Comparison of ENCODE assay signal across 8 cellular contexts in genomic region chr19:48321622-48322591, GRCh38. TPM values are rescaled to one million over a fixed set of nuclear protein-coding genes. Genes with fewer than 3 reads are reported as not detected.
DNase-seq lines count a peak whose midpoint lies in the region; ATAC-seq and TF ChIP-seq lines count a peak whose summit lies in the region.

No MANE protein-coding gene starts in this region.

- ATAC-seq in GM21423 (IDR thresholded peaks at IDR 0.05; ENCODE audit: unreplicated experiment): peak; percentile 65
- ATAC-seq in activated CD8-positive, alpha-beta memory T cell treated with anti-CD3 and anti-CD28 coated beads, Interleukin-2, amount 10 ng/mL, durations not matched to agents 7 days and 5 days: peak; percentile 66

- peak; percentile 100 for DNase-seq in Calu3
- DNase-seq in HUDEP-2 (lab: John Stamatoyannopoulos, UW; ENCODE audit: unreplicated experiment in 76 of 76): peak in 75 of 76 experiments; percentile 84 to 100 (median 100)
- DNase-seq in NOMO-1 treated with DMSO at 0.1 percent for 48 hours (lab: John Stamatoyannopoulos, UW; ENCODE audit: unreplicated experiment): peak; percentile 97
- peak; percentile 99 for DNase-seq in activated CD8-positive, alpha-beta memory T cell treated with anti-CD3 and anti-CD28 coated beads, Interleukin-2, amount 10 ng/mL, durations not matched to agents 7 days and 5 days
- peak; percentile 99 for DNase-seq in stimulated activated CD8-positive, alpha-beta memory T cell treated with anti-CD3 and anti-CD28 coated beads, Interleukin-15, amount 100 ng/mL, for 1 hour (ENCODE audit: low read depth)

- peak overlapping the region; percentile 79 for H3K4me3 Mint-ChIP-seq in Calu3 (ENCODE audit: low read depth, unreplicated experiment)
- peak overlapping the region; percentile 84 for H3K4me3 Mint-ChIP-seq in activated CD8-positive, alpha-beta memory T cell treated with anti-CD3 and anti-CD28 coated beads, Interleukin-2, amount 10 ng/mL, durations not matched to agents 7 days and 5 days

- no peaks in the 10 kb centered on the region for H3K9me3 ChIP-seq in endocrine pancreas (ENCODE audit: control insufficient read depth, low read length)
- H3K9me3 ChIP-seq in mesodermal cell (ENCODE audit: control insufficient read depth, low read length): no peaks in the 10 kb centered on the region

- CTCF ChIA-PET in Calu3 (lab: Charles Lee): interaction anchor here (0.6 to 4.9 kb wide), 14 partner anchors 8 to 291 kb away, joined by 3 to 159 read pairs (median 4); partner anchors contain the start of gene KDELR1
- CTCF ChIA-PET in activated CD8-positive, alpha-beta memory T cell treated with anti-CD3 and anti-CD28 coated beads, Interleukin-2, amount 10 ng/mL, durations not matched to agents 7 days and 5 days (lab: Charles Lee): interaction anchor here (0.7 to 12.8 kb wide), 10 partner anchors 10 to 263 kb away, joined by 3 to 390 read pairs (median 6); partner anchors contain the start of genes KDELR1, SYNGR4 and TMEM143

- peak overlapping the region; percentile 90 for H3K9ac ChIP-seq in endocrine pancreas (ENCODE audit: control insufficient read depth, insufficient read depth, low read length)

- intact Hi-C loops in Calu3 (cut with micrococcal nuclease; ENCODE audit: unreplicated experiment): no loop called here

- peaks cover 56% of the 10 kb centered on the region for H3K36me3 Mint-ChIP-seq in Calu3 (ENCODE audit: insufficient read depth, unreplicated experiment)
- H3K36me3 Mint-ChIP-seq in activated CD8-positive, alpha-beta memory T cell treated with anti-CD3 and anti-CD28 coated beads, Interleukin-2, amount 10 ng/mL, durations not matched to agents 7 days and 5 days: peaks cover 11% of the 10 kb centered on the region

- peaks cover 16% of the 10 kb centered on the region for H3K27me3 Mint-ChIP-seq in Calu3 (ENCODE audit: unreplicated experiment)
- no peaks in the 10 kb centered on the region for H3K27me3 Mint-ChIP-seq in activated CD8-positive, alpha-beta memory T cell treated with anti-CD3 and anti-CD28 coated beads, Interleukin-2, amount 10 ng/mL, durations not matched to agents 7 days and 5 days

- peak overlapping the region; percentile 96 for H3K27ac ChIP-seq in mesodermal cell (ENCODE audit: low read depth, low read length, severe bottlenecking)

- no peaks in the 10 kb centered on the region for H3K36me3 ChIP-seq in endocrine pancreas (ENCODE audit: control insufficient read depth, insufficient read depth, low read length)
- peaks cover 5% of the 10 kb centered on the region for H3K36me3 ChIP-seq in mesodermal cell (ENCODE audit: control insufficient read depth, insufficient read depth, low read length)

- TF ChIP-seq CTCF in Calu3 (IDR thresholded peaks at IDR 0.05; ENCODE audit: unreplicated experiment): no peak

- H3K27me3 ChIP-seq in endocrine pancreas (ENCODE audit: control insufficient read depth, insufficient read depth, low read length): no peaks in the 10 kb centered on the region

- peaks cover 59% of the 10 kb centered on the region for H3K4me1 Mint-ChIP-seq in Calu3 (ENCODE audit: low read depth, unreplicated experiment)
- H3K4me1 Mint-ChIP-seq in activated CD8-positive, alpha-beta memory T cell treated with anti-CD3 and anti-CD28 coated beads, Interleukin-2, amount 10 ng/mL, durations not matched to agents 7 days and 5 days: peaks cover 57% of the 10 kb centered on the region

- H3K4me3 ChIP-seq in endocrine pancreas (ENCODE audit: control insufficient read depth, insufficient read depth, low read length) (no peak overlapping the region), mesodermal cell (ENCODE audit: extremely low read depth, insufficient read depth, low read length, poor library complexity, severe bottlenecking) (peak overlapping the region; percentile 51)

- H3K9me3 Mint-ChIP-seq in Calu3 (ENCODE audit: low read depth, unreplicated experiment): no peaks in the 10 kb centered on the region
- H3K9me3 Mint-ChIP-seq in activated CD8-positive, alpha-beta memory T cell treated with anti-CD3 and anti-CD28 coated beads, Interleukin-2, amount 10 ng/mL, durations not matched to agents 7 days and 5 days (ENCODE audit: low read depth): no peaks in the 10 kb centered on the region

- 7% methylated on average over 49 to 53 of the region's 63 CpGs for WGBS in mesodermal cell (ENCODE audit: insufficient coverage in 2 of 2), 2 experiments

- TSS peak; percentile 75 for BruUV-seq in Calu3 (replicated peaks; lab: Mats Ljungman, UMichigan)

- H3K4me1 ChIP-seq in endocrine pancreas (ENCODE audit: control insufficient read depth, insufficient read depth, low read length): no peaks in the 10 kb centered on the region
- peaks cover 14% of the 10 kb centered on the region for H3K4me1 ChIP-seq in mesodermal cell (ENCODE audit: control insufficient read depth, insufficient read depth, low read length, poor library complexity, severe bottlenecking)

- peak overlapping the region; percentile 83 for H3K27ac Mint-ChIP-seq in Calu3 (ENCODE audit: unreplicated experiment)
- H3K27ac Mint-ChIP-seq in activated CD8-positive, alpha-beta memory T cell treated with anti-CD3 and anti-CD28 coated beads, Interleukin-2, amount 10 ng/mL, durations not matched to agents 7 days and 5 days: peak overlapping the region; percentile 99

RNA-seq across cellular contexts. Expression of gene EMP3, which starts 3.4 kb away (rescaled TPM):
- 27.5 and 29.5 TPM in 2 replicates for total RNA-seq in Calu3 (2022)
- total RNA-seq in activated CD8-positive, alpha-beta memory T cell treated with anti-CD3 and anti-CD28 coated beads, Interleukin-2, amount 10 ng/mL, durations not matched to agents 7 days and 5 days: 100 to 1,000 TPM; 291 to 294 TPM
- polyA plus RNA-seq in mesodermal cell (2013, experiment 1 of 2): 141 TPM
- polyA plus RNA-seq in mesodermal cell (2013, experiment 2 of 2): 122 TPM

RNA-seq across cellular contexts. Expression of gene TMEM143, which starts 41.8 kb away (rescaled TPM):
- total RNA-seq in Calu3 (2022): 10.4 and 14.8 TPM in 2 replicates
- 10 to 100 TPM; 16.7 to 22.3 TPM for total RNA-seq in activated CD8-positive, alpha-beta memory T cell treated with anti-CD3 and anti-CD28 coated beads, Interleukin-2, amount 10 ng/mL, durations not matched to agents 7 days and 5 days
- polyA plus RNA-seq in mesodermal cell (2013, experiment 1 of 2): 8.3 TPM
- 8.2 TPM for polyA plus RNA-seq in mesodermal cell (2013, experiment 2 of 2)

RNA-seq across cellular contexts. Expression of gene SYNGR4, which starts 42.3 kb away (rescaled TPM):
- total RNA-seq in Calu3 (2022): not detected in 2 replicates
- not detected for total RNA-seq in activated CD8-positive, alpha-beta memory T cell treated with anti-CD3 and anti-CD28 coated beads, Interleukin-2, amount 10 ng/mL, durations not matched to agents 7 days and 5 days
- not detected for polyA plus RNA-seq in mesodermal cell (2013, experiment 1 of 2)
- not detected for polyA plus RNA-seq in mesodermal cell (2013, experiment 2 of 2)

RNA-seq across cellular contexts. Expression of gene ZNF114, which starts 52.0 kb away (rescaled TPM):
- 0.69 and 0.78 TPM in 2 replicates for total RNA-seq in Calu3 (2022)
- total RNA-seq in activated CD8-positive, alpha-beta memory T cell treated with anti-CD3 and anti-CD28 coated beads, Interleukin-2, amount 10 ng/mL, durations not matched to agents 7 days and 5 days: under 1 TPM; 0.26 to 0.68 TPM
- 5.2 TPM for polyA plus RNA-seq in mesodermal cell (2013, experiment 1 of 2)
- polyA plus RNA-seq in mesodermal cell (2013, experiment 2 of 2): 4.0 TPM
